ENCODE assay signal across 31 cellular contexts in genomic region chr2:53711271-53711780, GRCh38.
"Had no signal": no experiment of that assay in that cellular context is flagged by ENCODE, and none has a peak within 500 bp of the region (broad histone marks: within the 10 kb centered on the region; RNA-seq: fewer than 3 reads in every experiment).

No MANE protein-coding gene starts in this region.

- H3K4me3 Mint-ChIP-seq: activated B cell treated with CpG ODN at 0.5 μM for 24 hours; activated CD4-positive, alpha-beta memory T cell treated with anti-CD3 and anti-CD28 coated beads for 36 hours; activated CD4-positive, alpha-beta T cell treated with anti-CD3 and anti-CD28 coated beads for 36 hours; activated CD4-positive, alpha-beta T cell treated with anti-CD3 and anti-CD28 coated beads, Interleukin-2, amount 10 ng/mL, durations not matched to agents 24 days and 14 days; activated CD8-positive, alpha-beta memory T cell treated with anti-CD3 and anti-CD28 coated beads, Interleukin-2, amount 10 ng/mL, durations not matched to agents 7 days and 5 days; activated CD8-positive, alpha-beta T cell treated with anti-CD3 and anti-CD28 coated beads, Interleukin-2, amount 10 ng/mL, durations not matched to agents 7 days and 5 days; activated naive CD4-positive, alpha-beta T cell treated with anti-CD3 and anti-CD28 coated beads for 36 hours; activated naive CD8-positive, alpha-beta T cell; activated T-helper 1 cell treated with anti-CD3 and anti-CD28 coated beads, Interleukin-12 subunit alpha, Interleukin-12 subunit beta, Interleukin-2, Interleukin-4 antibody, amounts not matched to agents 30 ng/mL and 10 ng/mL and 1 ng/mL, durations not matched to agents 14 hours and 24 hours and 36 hours; central memory CD8-positive, alpha-beta T cell; T-helper 17 cell; T-helper 2 cell treated with Interferon-gamma antibody and Interleukin-4, amounts not matched to agents 5 μg/mL and 100 μg/mL, for 36 hours had no signal

- H3K4me1 Mint-ChIP-seq: activated B cell treated with CpG ODN at 0.5 μM for 24 hours; activated CD4-positive, alpha-beta T cell treated with anti-CD3 and anti-CD28 coated beads for 36 hours; activated CD8-positive, alpha-beta memory T cell treated with anti-CD3 and anti-CD28 coated beads, Interleukin-2, amount 10 ng/mL, durations not matched to agents 7 days and 5 days had no signal

- H3K4me3 ChIP-seq: esophagus squamous epithelium, gastroesophageal sphincter, heart right ventricle, hepatocyte had no signal

- H3K27me3 Mint-ChIP-seq: activated B cell treated with CpG ODN at 0.5 μM for 24 hours; activated CD4-positive, alpha-beta memory T cell treated with anti-CD3 and anti-CD28 coated beads for 36 hours; activated CD4-positive, alpha-beta T cell treated with anti-CD3 and anti-CD28 coated beads for 36 hours; activated CD4-positive, alpha-beta T cell treated with anti-CD3 and anti-CD28 coated beads, Interleukin-2, amount 10 ng/mL, durations not matched to agents 24 days and 14 days; activated CD8-positive, alpha-beta memory T cell treated with anti-CD3 and anti-CD28 coated beads, Interleukin-2, amount 10 ng/mL, durations not matched to agents 7 days and 5 days; activated naive CD8-positive, alpha-beta T cell; central memory CD8-positive, alpha-beta T cell; T-helper 17 cell had no signal

- H3K4me2 ChIP-seq: hepatocyte had no signal

- H3K9me3 ChIP-seq: gastroesophageal sphincter had no signal

- DNase-seq: activated B cell treated with CpG ODN at 0.5 μM for 24 hours; activated CD4-positive, alpha-beta memory T cell treated with anti-CD3 and anti-CD28 coated beads for 36 hours; activated CD4-positive, alpha-beta T cell treated with anti-CD3 and anti-CD28 coated beads for 36 hours; activated CD4-positive, alpha-beta T cell treated with anti-CD3 and anti-CD28 coated beads, Interleukin-2, amount 10 ng/mL, durations not matched to agents 24 days and 14 days; activated CD4-positive, CD25-positive, alpha-beta regulatory T cell treated with anti-CD3 and anti-CD28 coated beads, Interleukin-2, amount 50 U/mL, for 72 hours; activated CD8-positive, alpha-beta memory T cell treated with anti-CD3 and anti-CD28 coated beads, Interleukin-2, amount 10 ng/mL, durations not matched to agents 7 days and 5 days; activated CD8-positive, alpha-beta memory T cell treated with anti-CD3 and anti-CD28 coated beads, Interleukin-2, amount 50 U/mL, for 4 hours; activated CD8-positive, alpha-beta T cell treated with anti-CD3 and anti-CD28 coated beads, Interleukin-2, amount 10 ng/mL, durations not matched to agents 7 days and 5 days; activated effector memory CD4-positive, alpha-beta T cell treated with anti-CD3 and anti-CD28 coated beads, Interleukin-2, amount 50 U/mL, for 16 hours; activated naive CD4-positive, alpha-beta T cell treated with anti-CD3 and anti-CD28 coated beads for 36 hours; activated T-cell treated with anti-CD3 and anti-CD28 coated beads, Interleukin-2, amount 50 U/mL, for 1 hour; activated T-cell treated with anti-CD3 and anti-CD28 coated beads, Interleukin-2, amount 50 U/mL, for 48 hours; amniotic stem cell; anterior cingulate cortex; brain microvascular endothelial cell; cortex of kidney; effector CD8-positive, alpha-beta T cell; esophagus squamous epithelium; foreskin melanocyte; heart right ventricle; T-helper 17 cell; T1000; WERI-Rb-1 had no signal

- H3K79me2 ChIP-seq: hepatocyte had no signal

- H2AFZ ChIP-seq: hepatocyte had no signal

- H3K4me1 ChIP-seq: esophagus squamous epithelium, gastroesophageal sphincter, heart right ventricle had no signal

- H3K27ac ChIP-seq: brain microvascular endothelial cell, epithelial cell of prostate, esophagus squamous epithelium, gastroesophageal sphincter, heart right ventricle, hepatocyte, WERI-Rb-1 had no signal

- H3K27me3 ChIP-seq: brain microvascular endothelial cell, esophagus squamous epithelium, gastroesophageal sphincter, heart right ventricle, hepatocyte had no signal

- H3K9me3 Mint-ChIP-seq: central memory CD8-positive, alpha-beta T cell had no signal

- ATAC-seq: activated CD4-positive, alpha-beta T cell treated with anti-CD3 and anti-CD28 coated beads for 36 hours; activated CD8-positive, alpha-beta memory T cell treated with anti-CD3 and anti-CD28 coated beads, Interleukin-2, amount 10 ng/mL, durations not matched to agents 7 days and 5 days; activated CD8-positive, alpha-beta T cell treated with anti-CD3 and anti-CD28 coated beads, Interleukin-2, amount 10 ng/mL, durations not matched to agents 7 days and 5 days; gastroesophageal sphincter; heart right ventricle; T-helper 17 cell had no signal

- H3K27ac Mint-ChIP-seq: activated B cell treated with CpG ODN at 0.5 μM for 24 hours; activated CD4-positive, alpha-beta memory T cell treated with anti-CD3 and anti-CD28 coated beads for 36 hours; activated CD4-positive, alpha-beta T cell treated with anti-CD3 and anti-CD28 coated beads for 36 hours; activated CD4-positive, alpha-beta T cell treated with anti-CD3 and anti-CD28 coated beads, Interleukin-2, amount 10 ng/mL, durations not matched to agents 24 days and 14 days; activated CD8-positive, alpha-beta memory T cell treated with anti-CD3 and anti-CD28 coated beads, Interleukin-2, amount 10 ng/mL, durations not matched to agents 7 days and 5 days; activated CD8-positive, alpha-beta T cell treated with anti-CD3 and anti-CD28 coated beads, Interleukin-2, amount 10 ng/mL, durations not matched to agents 7 days and 5 days; activated naive CD4-positive, alpha-beta T cell treated with anti-CD3 and anti-CD28 coated beads for 36 hours; activated naive CD8-positive, alpha-beta T cell; activated T-helper 1 cell treated with anti-CD3 and anti-CD28 coated beads, Interleukin-12 subunit alpha, Interleukin-12 subunit beta, Interleukin-2, Interleukin-4 antibody, amounts not matched to agents 30 ng/mL and 10 ng/mL and 1 ng/mL, durations not matched to agents 14 hours and 24 hours and 36 hours; activated T-helper 2 cell treated with anti-CD3 and anti-CD28 coated beads, Interferon-gamma antibody, Interleukin-2, Interleukin-4, amounts not matched to agents 10 μg/mL and 5 μg/mL and 100 μg/mL, durations not matched to agents 14 hours and 24 hours and 36 hours; T-helper 17 cell; T-helper 2 cell treated with Interferon-gamma antibody and Interleukin-4, amounts not matched to agents 5 μg/mL and 100 μg/mL, for 36 hours had no signal
